Comparison of ENCODE assay signal across 8 cellular contexts in the genomic region with DNA sequence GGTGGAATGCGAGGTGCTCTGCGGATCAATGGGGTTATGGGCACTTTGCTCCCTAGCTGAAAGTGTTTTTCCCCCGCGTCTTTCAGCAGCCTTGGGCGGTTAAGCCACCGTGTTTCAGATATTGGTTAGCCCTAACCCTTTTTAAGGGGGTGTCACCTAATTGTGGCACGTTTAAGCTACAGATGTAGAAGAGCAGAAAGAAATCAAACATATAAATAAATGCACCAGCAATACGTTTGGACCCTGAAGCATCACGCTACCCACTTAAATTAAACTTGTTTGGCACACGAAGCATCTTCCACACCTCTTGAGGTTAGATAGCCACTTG. TPM values are rescaled to one million over a fixed set of nuclear protein-coding genes. Genes with fewer than 3 reads are reported as not detected.
DNase-seq lines count a peak whose midpoint lies in the region; ATAC-seq and TF ChIP-seq lines count a peak whose summit lies in the region.

No MANE protein-coding gene starts in this region.

- peaks cover 28% of the 10 kb centered on the region for H3K36me3 Mint-ChIP-seq in activated CD8-positive, alpha-beta T cell treated with anti-CD3 and anti-CD28 coated beads, Interleukin-2, amount 10 ng/mL, durations not matched to agents 7 days and 5 days (ENCODE audit: low read depth)

- no peak for TF ChIP-seq CTCF in stomach (IDR thresholded peaks at IDR 0.05)

- H3K4me3 ChIP-seq in HAP-1 (peak overlapping the region; percentile 70), iPS-18a (ENCODE audit: low read length) (peak overlapping the region; percentile 88), stomach (peak overlapping the region; percentile 65 to 87 (median 84))

- H3K4me1 Mint-ChIP-seq in activated CD8-positive, alpha-beta T cell treated with anti-CD3 and anti-CD28 coated beads, Interleukin-2, amount 10 ng/mL, durations not matched to agents 7 days and 5 days (ENCODE audit: low read depth), result peaks cover 38% of the 10 kb centered on the region

- H3K9me3 Mint-ChIP-seq in activated CD8-positive, alpha-beta T cell treated with anti-CD3 and anti-CD28 coated beads, Interleukin-2, amount 10 ng/mL, durations not matched to agents 7 days and 5 days (ENCODE audit: insufficient read depth), result no peaks in the 10 kb centered on the region

- peaks cover 16% of the 10 kb centered on the region for H3K27me3 Mint-ChIP-seq in activated CD8-positive, alpha-beta T cell treated with anti-CD3 and anti-CD28 coated beads, Interleukin-2, amount 10 ng/mL, durations not matched to agents 7 days and 5 days (ENCODE audit: low read depth)

- peaks cover 6% of the 10 kb centered on the region; the same call in 1 of the 2 replicates for H3K4me1 ChIP-seq in HAP-1
- H3K4me1 ChIP-seq in iPS-18a (ENCODE audit: control insufficient read depth, low read depth, low read length), result peaks cover 6% of the 10 kb centered on the region
- H3K4me1 ChIP-seq in stomach, result peaks cover 0 to 47% (median 27%) of the 10 kb centered on the region in 4 donors

- H3K9me3 ChIP-seq in HAP-1, result no peaks in the 10 kb centered on the region
- no peaks in the 10 kb centered on the region for H3K9me3 ChIP-seq in iPS-18a (ENCODE audit: control insufficient read depth, low read depth, low read length)
- no peaks in the 10 kb centered on the region for H3K9me3 ChIP-seq in stomach

- no peak for TF ChIP-seq EP300 in stomach (IDR thresholded peaks at IDR 0.05)

- in situ Hi-C loops in HAP-1 (cut with MboI; ENCODE audit: low sequenced_read_pairs), result no loop called here

- intact Hi-C loops in stomach (cut with DNase I; ENCODE audit: low total_unique reads), result no loop called here

- H3K27ac Mint-ChIP-seq in activated CD8-positive, alpha-beta T cell treated with anti-CD3 and anti-CD28 coated beads, Interleukin-2, amount 10 ng/mL, durations not matched to agents 7 days and 5 days, result peak overlapping the region; percentile 92

- peak overlapping the region; percentile 70 for H3K9ac ChIP-seq in iPS-18a (ENCODE audit: low read length)

- TF ChIP-seq POLR2A in stomach (IDR thresholded peaks at IDR 0.05), result no peak

- peak overlapping the region; percentile 92 for H3K4me3 Mint-ChIP-seq in activated CD8-positive, alpha-beta T cell treated with anti-CD3 and anti-CD28 coated beads, Interleukin-2, amount 10 ng/mL, durations not matched to agents 7 days and 5 days

- 0 to 2% (median 1%) methylated on average over 10 of the region's 10 CpGs for WGBS in stomach, 5 donors

- DNase-seq in Ammon's horn (ENCODE audit: low spot score) (peak; percentile 15), HAP-1 (ENCODE audit: low spot score in 2 of 2) (peak in 1 of 2 experiments; percentile 44), stomach (no peak)
- peak; percentile 39 for DNase-seq in activated CD8-positive, alpha-beta T cell treated with anti-CD3 and anti-CD28 coated beads, Interleukin-2, amount 10 ng/mL, durations not matched to agents 7 days and 5 days

- no peak for ATAC-seq in activated CD8-positive, alpha-beta T cell treated with anti-CD3 and anti-CD28 coated beads, Interleukin-2, amount 10 ng/mL, durations not matched to agents 7 days and 5 days
- ATAC-seq in GM18502 (IDR thresholded peaks at IDR 0.05; ENCODE audit: poor library complexity, unreplicated experiment) (no peak), HG02870 (IDR thresholded peaks at IDR 0.05; ENCODE audit: unreplicated experiment) (no peak), GM21529 (IDR thresholded peaks at IDR 0.05; ENCODE audit: unreplicated experiment) (no peak)

- no peak overlapping the region for H3K27ac ChIP-seq in iPS-18a (ENCODE audit: low read length)
- H3K27ac ChIP-seq in stomach, result peak overlapping the region; percentile 87 to 96 (median 93)

- H3K36me3 ChIP-seq in HAP-1 (replicated peaks) (peaks cover 10% of the 10 kb centered on the region; the same call in 1 of the 2 replicates), iPS-18a (ENCODE audit: control insufficient read depth, low read depth, low read length) (peaks cover 11% of the 10 kb centered on the region), stomach (peaks cover 0 to 19% (median 7%) of the 10 kb centered on the region in 4 donors)

- CTCF ChIA-PET in activated CD8-positive, alpha-beta T cell treated with anti-CD3 and anti-CD28 coated beads, Interleukin-2, amount 10 ng/mL, durations not matched to agents 7 days and 5 days (lab: Charles Lee), result interaction anchor here (0.9 to 8.2 kb wide), 9 partner anchors 8 to 518 kb away, joined by 3 to 129 read pairs (median 4); a partner anchor contains a TSS

- H3K27me3 ChIP-seq in HAP-1 (ENCODE audit: low read depth) (peaks cover 4% of the 10 kb centered on the region; the same call in 1 of the 2 replicates), iPS-18a (ENCODE audit: control insufficient read depth, insufficient read depth, low read length) (no peaks in the 10 kb centered on the region), stomach (peaks cover 0 to 8% (median 0%) of the 10 kb centered on the region in 3 donors)

- POLR2A ChIA-PET in activated CD8-positive, alpha-beta T cell treated with anti-CD3 and anti-CD28 coated beads, Interleukin-2, amount 10 ng/mL, durations not matched to agents 7 days and 5 days (lab: Charles Lee), result interaction anchor here (1.1 to 2.0 kb wide), 3 partner anchors 10 to 219 kb away, joined by 4 to 10 read pairs (median 4); a partner anchor contains a TSS

RNA-seq across cellular contexts. Expression of a gene that starts 0.7 kb away (rescaled TPM):
- total RNA-seq in activated CD8-positive, alpha-beta T cell treated with anti-CD3 and anti-CD28 coated beads, Interleukin-2, amount 10 ng/mL, durations not matched to agents 7 days and 5 days, result 10 to 100 TPM; 30.3 to 34.1 TPM
- 10 to 100 TPM; 21.9 to 78.0 (median 28.8) TPM for total RNA-seq in stomach
- 1 to 10 TPM; 3.8 to 7.1 (median 4.9) TPM for polyA plus RNA-seq in stomach

RNA-seq across cellular contexts. Expression of a gene that starts 26.0 kb away (rescaled TPM):
- total RNA-seq in activated CD8-positive, alpha-beta T cell treated with anti-CD3 and anti-CD28 coated beads, Interleukin-2, amount 10 ng/mL, durations not matched to agents 7 days and 5 days, result 1 to 10 TPM; 7.6 to 8.0 TPM
- 10 to 100 TPM in 3 of 5 donors, 1 to 10 TPM in 2; 8.4 to 35.1 (median 16.1) TPM for total RNA-seq in stomach
- 1 to 10 TPM; 3.8 to 4.9 (median 4.2) TPM for polyA plus RNA-seq in stomach
